Comparison of ENCODE assay signal across 8 cellular contexts in genomic region chr1:197917813-197918646, GRCh38. TPM values are rescaled to one million over a fixed set of nuclear protein-coding genes. Genes with fewer than 3 reads are reported as not detected.
DNase-seq lines count a peak whose midpoint lies in the region; ATAC-seq, FAIRE-seq and TF ChIP-seq lines count a peak whose summit lies in the region.

No MANE protein-coding gene starts in this region.

- H3K36me3 ChIP-seq in esophagus muscularis mucosa (no peaks in the 10 kb centered on the region), pancreas (no peaks in the 10 kb centered on the region)

- H3K4me1 ChIP-seq in esophagus muscularis mucosa (peaks cover 42 to 72% (median 66%) of the 10 kb centered on the region in 4 donors), pancreas (peaks cover 0 to 20% (median 7%) of the 10 kb centered on the region in 3 donors)

- peak; percentile 64 for FAIRE-seq in GM12891 (lab: Jason Lieb, UNC)
- FAIRE-seq in pancreas (lab: Jason Lieb, UNC): no peak

- TF ChIP-seq CTCF in esophagus muscularis mucosa (IDR thresholded peaks at IDR 0.05): no peak
- no peak for TF ChIP-seq CTCF in pancreas (IDR thresholded peaks at IDR 0.05)

- ATAC-seq in SK-N-SH treated with all-trans-retinoic acid at 6 μM for 48 hours: peak; percentile 44
- peak in 3 of 4 donors; percentile 49 to 69 (median 53) for ATAC-seq in pancreas
- no peak for ATAC-seq in HG03342 (IDR thresholded peaks at IDR 0.05; ENCODE audit: unreplicated experiment)

- peak overlapping the region; percentile 36 to 41 (median 40) for H3K4me3 ChIP-seq in esophagus muscularis mucosa
- peak overlapping the region in 3 of 4 donors; percentile 8 to 48 (median 34) for H3K4me3 ChIP-seq in pancreas

- intact Hi-C loops in esophagus muscularis mucosa (cut with DNase I) (no loop called here), pancreas (cut with DNase I) (no loop called here)

- H3K27me3 ChIP-seq in esophagus muscularis mucosa (peaks cover 0 to 100% (median 87%) of the 10 kb centered on the region in 4 donors), pancreas (peaks cover 6 to 61% (median 26%) of the 10 kb centered on the region in 4 donors)

- H3K27ac ChIP-seq in esophagus muscularis mucosa (replicated peaks in 1 of 4) (no peak overlapping the region), pancreas (no peak overlapping the region)

- WGBS in esophagus muscularis mucosa: 2% methylated on average over 26 of the region's 63 CpGs
- WGBS in pancreas, 2 donors: 4 to 5% methylated on average over 63 of the region's 63 CpGs

- DNase-seq in GM12891 (ENCODE audit: insufficient read length, low spot score) (no peak), esophagus muscularis mucosa (ENCODE audit: extremely low spot score) (no peak), pancreas (peak in 3 of 6 donors; percentile 23 to 73 (median 72)), NCI-H510A treated with DMSO at 0.1 percent for 48 hours (lab: John Stamatoyannopoulos, UW) (no peak), NCI-H345 treated with DMSO at 0.1 percent for 48 hours (lab: John Stamatoyannopoulos, UW; ENCODE audit: unreplicated experiment) (no peak)
- no peak for DNase-seq in effector CD8-positive, alpha-beta T cell (lab: John Stamatoyannopoulos, UW)

- no peak for TF ChIP-seq POLR2A in GM12891 (IDR thresholded peaks at IDR 0.05; ENCODE audit: low read depth, low read length)
- no peak for TF ChIP-seq POLR2A in esophagus muscularis mucosa (IDR thresholded peaks at IDR 0.05; ENCODE audit: low read depth)

- H3K9me3 ChIP-seq in esophagus muscularis mucosa (no peaks in the 10 kb centered on the region), pancreas (no peaks in the 10 kb centered on the region)

- TF ChIP-seq EP300 in esophagus muscularis mucosa (IDR thresholded peaks at IDR 0.05): no peak

TF ChIP-seq in GM12891, 5 proteins besides CTCF, POLR2A, EP300 and RAD21:
- TF ChIP-seq POU2F2 (IDR thresholded peaks at IDR 0.05; ENCODE audit: low read depth, low read length) (no peak), TAF1 (IDR thresholded peaks at IDR 0.05; ENCODE audit: low read depth, low read length) (no peak), SPI1 (IDR thresholded peaks at IDR 0.05; ENCODE audit: low read depth, low read length) (0 out of 2 replicates have a peak, but pooled peaks have one; percentile 20), POLR2AphosphoS5 (IDR thresholded peaks at IDR 0.05; ENCODE audit: low read depth, low read length) (no peak), PAX5 (IDR thresholded peaks at IDR 0.05; ENCODE audit: insufficient read depth, low read length, severe bottlenecking) (no peak)

TF ChIP-seq in SK-N-SH treated with all-trans-retinoic acid at 6 μM for 48 hours, 23 proteins besides CTCF, POLR2A, EP300 and RAD21:
- no peak for TF ChIP-seq TSHZ2 (CRISPR knock-in tag; IDR thresholded peaks at IDR 0.05)
- no peak for TF ChIP-seq ZNF70 (CRISPR knock-in tag; IDR thresholded peaks at IDR 0.05)
- TF ChIP-seq POU6F1 (CRISPR knock-in tag; IDR thresholded peaks at IDR 0.05; ENCODE audit: borderline replicate concordance, low read depth): no peak
- TF ChIP-seq BACH2 (CRISPR knock-in tag; IDR thresholded peaks at IDR 0.05; ENCODE audit: borderline replicate concordance): no peak
- no peak for TF ChIP-seq CREB5 (CRISPR knock-in tag; IDR thresholded peaks at IDR 0.05; ENCODE audit: low read depth)
- no peak for TF ChIP-seq CSRNP3 (CRISPR knock-in tag; IDR thresholded peaks at IDR 0.05)
- TF ChIP-seq PPARA (CRISPR knock-in tag; IDR thresholded peaks at IDR 0.05; ENCODE audit: borderline replicate concordance): no peak
- TF ChIP-seq ZC3H10 (CRISPR knock-in tag; IDR thresholded peaks at IDR 0.05): no peak
- no peak for TF ChIP-seq GLIS3 (CRISPR knock-in tag; IDR thresholded peaks at IDR 0.05)
- TF ChIP-seq RARB (CRISPR knock-in tag; IDR thresholded peaks at IDR 0.05): no peak
- TF ChIP-seq TCF4 (CRISPR knock-in tag; IDR thresholded peaks at IDR 0.05; ENCODE audit: borderline replicate concordance): no peak
- TF ChIP-seq ISL1 (CRISPR knock-in tag; IDR thresholded peaks at IDR 0.05): no peak
- no peak for TF ChIP-seq ZFP30 (CRISPR knock-in tag; IDR thresholded peaks at IDR 0.05)
- no peak for TF ChIP-seq TOX (CRISPR knock-in tag; IDR thresholded peaks at IDR 0.05; ENCODE audit: borderline replicate concordance)
- TF ChIP-seq ZNF565 (CRISPR knock-in tag; conservative IDR thresholded peaks at IDR 0.05; ENCODE audit: low read depth): no peak

RNA-seq across cellular contexts. Expression of gene LHX9, which starts 0.9 kb away (rescaled TPM):
- not detected for polyA plus RNA-seq in GM12891 (2012; ENCODE audit: low read depth, missing spikeins)
- total RNA-seq in esophagus muscularis mucosa: not detected
- under 1 TPM in 2 of 6 donors, not detected in 4; 0.03 to 0.09 TPM for total RNA-seq in pancreas
- under 1 TPM in 1 of 2 donors, not detected in 1; 0.07 TPM for polyA plus RNA-seq in pancreas

RNA-seq across cellular contexts. Expression of gene C1orf53, which starts 15.6 kb away (rescaled TPM):
- polyA plus RNA-seq in GM12891 (2012; ENCODE audit: low read depth, missing spikeins): 1.4 TPM
- total RNA-seq in esophagus muscularis mucosa (1 to 10 TPM in 1 of 4 donors, under 1 TPM in 1, not detected in 2; 0.83 to 5.4 TPM), pancreas (1 to 10 TPM in 4 of 6 donors, under 1 TPM in 2; 0.60 to 2.7 (median 2.5) TPM)
- polyA plus RNA-seq in pancreas: 1 to 10 TPM; 5.6 to 6.7 TPM
